In the genomic region with DNA sequence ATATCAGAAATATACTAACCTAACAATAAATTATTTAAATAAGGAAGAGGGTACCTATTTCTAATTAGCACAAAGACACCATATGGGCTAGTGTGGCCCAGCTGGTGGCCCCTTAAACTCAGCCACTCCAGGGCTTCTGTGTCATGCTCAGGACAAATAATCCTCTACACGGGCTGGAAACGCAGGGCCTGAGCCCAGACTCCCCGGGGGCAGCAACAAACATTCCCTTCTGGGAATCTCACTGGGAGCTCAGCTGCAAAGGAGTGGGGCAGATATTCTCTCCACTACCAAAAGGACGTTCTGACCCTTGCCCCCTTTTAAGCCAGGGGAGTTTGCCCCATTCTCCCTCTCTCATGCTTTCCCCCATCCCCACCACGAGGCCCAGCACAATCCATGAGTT, we compare ENCODE assay signal across 24 cellular contexts.
"Had no signal": no experiment of that assay in that cellular context is flagged by ENCODE, and none has a peak within 500 bp of the region (broad histone marks: within the 10 kb centered on the region; RNA-seq: fewer than 3 reads in every experiment).

No MANE protein-coding gene starts in this region.

- DNase-seq: activated CD4-positive, alpha-beta T cell treated with anti-CD3 and anti-CD28 coated beads for 48 hours; activated CD8-positive, alpha-beta memory T cell treated with anti-CD3 and anti-CD28 coated beads, Interleukin-2, amount 10 ng/mL, durations not matched to agents 7 days and 5 days; activated CD8-positive, alpha-beta T cell treated with anti-CD3 and anti-CD28 coated beads for 36 hours; activated effector memory CD4-positive, alpha-beta T cell treated with anti-CD3 and anti-CD28 coated beads, Interleukin-2, amount 50 U/mL, for 16 hours; activated naive CD4-positive, alpha-beta T cell treated with anti-CD3 and anti-CD28 coated beads, Interleukin-2, amount 10 ng/mL, durations not matched to agents 7 days and 5 days; activated naive CD8-positive, alpha-beta T cell treated with anti-CD3 and anti-CD28 coated beads, Interleukin-2, amount 50 U/mL, for 24 hours; activated T-cell treated with anti-CD3 and anti-CD28 coated beads for 4 hours; body of pancreas; caudate nucleus; effector CD8-positive, alpha-beta T cell; foreskin melanocyte; hippocampal formation; left ventricle myocardium superior; mammary epithelial cell; naive thymus-derived CD8-positive, alpha-beta T cell; stimulated activated CD4-positive, alpha-beta T cell treated with anti-CD3 and anti-CD28 coated beads, Interleukin-2, amount 100 ng/mL, for 48 hours; stimulated activated CD8-positive, alpha-beta memory T cell treated with anti-CD3 and anti-CD28 coated beads, Interleukin-4, amount 100 ng/mL, for 48 hours; stimulated activated naive B cell treated with anti-CD40 and anti-IgM and Interleukin-4, amounts not matched to agents 10 μg/mL and 1 μg/mL and 100 μg/mL, for 72 hours; transverse colon; uterus had no signal

- H3K27ac Mint-ChIP-seq: activated CD8-positive, alpha-beta memory T cell treated with anti-CD3 and anti-CD28 coated beads, Interleukin-2, amount 10 ng/mL, durations not matched to agents 7 days and 5 days; activated CD8-positive, alpha-beta T cell treated with anti-CD3 and anti-CD28 coated beads for 36 hours; activated naive CD4-positive, alpha-beta T cell treated with anti-CD3 and anti-CD28 coated beads, Interleukin-2, amount 10 ng/mL, durations not matched to agents 7 days and 5 days; activated naive CD8-positive, alpha-beta T cell treated with anti-CD3 and anti-CD28 coated beads, Interleukin-2, amount 50 U/mL, for 24 hours; dendritic cell treated with granulocyte-macrophage colony-stimulating factor and Interleukin-4, amounts not matched to agents 40 ng/mL and 50 ng/mL, for 4 days; mesothelial cell of epicardium; progenitor cell of endocrine pancreas; stimulated activated naive B cell treated with anti-CD40 and anti-IgM and Interleukin-4, amounts not matched to agents 10 μg/mL and 1 μg/mL and 100 μg/mL, for 72 hours had no signal

- H3K27me3 Mint-ChIP-seq: activated CD8-positive, alpha-beta T cell treated with anti-CD3 and anti-CD28 coated beads for 36 hours; activated naive CD8-positive, alpha-beta T cell treated with anti-CD3 and anti-CD28 coated beads, Interleukin-2, amount 50 U/mL, for 24 hours; dendritic cell treated with granulocyte-macrophage colony-stimulating factor and Interleukin-4, amounts not matched to agents 40 ng/mL and 50 ng/mL, for 4 days; naive thymus-derived CD8-positive, alpha-beta T cell; progenitor cell of endocrine pancreas; stimulated activated naive B cell treated with anti-CD40 and anti-IgM and Interleukin-4, amounts not matched to agents 10 μg/mL and 1 μg/mL and 100 μg/mL, for 72 hours had no signal

- H3K9me3 Mint-ChIP-seq: activated CD8-positive, alpha-beta T cell treated with anti-CD3 and anti-CD28 coated beads for 36 hours; activated naive CD4-positive, alpha-beta T cell treated with anti-CD3 and anti-CD28 coated beads, Interleukin-2, amount 10 ng/mL, durations not matched to agents 7 days and 5 days; activated naive CD8-positive, alpha-beta T cell treated with anti-CD3 and anti-CD28 coated beads, Interleukin-2, amount 50 U/mL, for 24 hours; dendritic cell treated with granulocyte-macrophage colony-stimulating factor and Interleukin-4, amounts not matched to agents 40 ng/mL and 50 ng/mL, for 4 days; mesothelial cell of epicardium; stimulated activated naive B cell treated with anti-CD40 and anti-IgM and Interleukin-4, amounts not matched to agents 10 μg/mL and 1 μg/mL and 100 μg/mL, for 72 hours had no signal

- H3K36me3 Mint-ChIP-seq: activated CD8-positive, alpha-beta memory T cell treated with anti-CD3 and anti-CD28 coated beads, Interleukin-2, amount 10 ng/mL, durations not matched to agents 7 days and 5 days; activated naive CD4-positive, alpha-beta T cell treated with anti-CD3 and anti-CD28 coated beads, Interleukin-2, amount 10 ng/mL, durations not matched to agents 7 days and 5 days; mesothelial cell of epicardium; naive thymus-derived CD8-positive, alpha-beta T cell; stimulated activated naive B cell treated with anti-CD40 and anti-IgM and Interleukin-4, amounts not matched to agents 10 μg/mL and 1 μg/mL and 100 μg/mL, for 72 hours had no signal

- H3K36me3 ChIP-seq: transverse colon, uterus had no signal

- H3K4me3 ChIP-seq: body of pancreas, transverse colon, uterus had no signal

- H3K4me3 Mint-ChIP-seq: activated CD8-positive, alpha-beta memory T cell treated with anti-CD3 and anti-CD28 coated beads, Interleukin-2, amount 10 ng/mL, durations not matched to agents 7 days and 5 days; activated CD8-positive, alpha-beta T cell treated with anti-CD3 and anti-CD28 coated beads for 36 hours; activated naive CD4-positive, alpha-beta T cell treated with anti-CD3 and anti-CD28 coated beads, Interleukin-2, amount 10 ng/mL, durations not matched to agents 7 days and 5 days; activated naive CD8-positive, alpha-beta T cell treated with anti-CD3 and anti-CD28 coated beads, Interleukin-2, amount 50 U/mL, for 24 hours; dendritic cell treated with granulocyte-macrophage colony-stimulating factor and Interleukin-4, amounts not matched to agents 40 ng/mL and 50 ng/mL, for 4 days; mesothelial cell of epicardium; naive thymus-derived CD8-positive, alpha-beta T cell; stimulated activated naive B cell treated with anti-CD40 and anti-IgM and Interleukin-4, amounts not matched to agents 10 μg/mL and 1 μg/mL and 100 μg/mL, for 72 hours had no signal

- ATAC-seq: activated CD8-positive, alpha-beta memory T cell treated with anti-CD3 and anti-CD28 coated beads, Interleukin-2, amount 10 ng/mL, durations not matched to agents 7 days and 5 days; activated CD8-positive, alpha-beta T cell treated with anti-CD3 and anti-CD28 coated beads for 36 hours; activated naive CD8-positive, alpha-beta T cell treated with anti-CD3 and anti-CD28 coated beads, Interleukin-2, amount 50 U/mL, for 24 hours; body of pancreas; esophagus mucosa; left ventricle myocardium superior; naive thymus-derived CD8-positive, alpha-beta T cell; stimulated activated naive B cell treated with anti-CD40 and anti-IgM and Interleukin-4, amounts not matched to agents 10 μg/mL and 1 μg/mL and 100 μg/mL, for 72 hours had no signal

- H3K27me3 ChIP-seq: body of pancreas, transverse colon, uterus had no signal

- H3K4me1 Mint-ChIP-seq: activated CD8-positive, alpha-beta memory T cell treated with anti-CD3 and anti-CD28 coated beads, Interleukin-2, amount 10 ng/mL, durations not matched to agents 7 days and 5 days; activated naive CD4-positive, alpha-beta T cell treated with anti-CD3 and anti-CD28 coated beads, Interleukin-2, amount 10 ng/mL, durations not matched to agents 7 days and 5 days; mesothelial cell of epicardium had no signal

- H3K4me1 ChIP-seq: body of pancreas, transverse colon, uterus had no signal

- H3K27ac ChIP-seq: body of pancreas, transverse colon, uterus had no signal

- H3K9me3 ChIP-seq: body of pancreas, transverse colon, uterus had no signal
